ENCODE assay signal across 1 cellular context in the genomic region with DNA sequence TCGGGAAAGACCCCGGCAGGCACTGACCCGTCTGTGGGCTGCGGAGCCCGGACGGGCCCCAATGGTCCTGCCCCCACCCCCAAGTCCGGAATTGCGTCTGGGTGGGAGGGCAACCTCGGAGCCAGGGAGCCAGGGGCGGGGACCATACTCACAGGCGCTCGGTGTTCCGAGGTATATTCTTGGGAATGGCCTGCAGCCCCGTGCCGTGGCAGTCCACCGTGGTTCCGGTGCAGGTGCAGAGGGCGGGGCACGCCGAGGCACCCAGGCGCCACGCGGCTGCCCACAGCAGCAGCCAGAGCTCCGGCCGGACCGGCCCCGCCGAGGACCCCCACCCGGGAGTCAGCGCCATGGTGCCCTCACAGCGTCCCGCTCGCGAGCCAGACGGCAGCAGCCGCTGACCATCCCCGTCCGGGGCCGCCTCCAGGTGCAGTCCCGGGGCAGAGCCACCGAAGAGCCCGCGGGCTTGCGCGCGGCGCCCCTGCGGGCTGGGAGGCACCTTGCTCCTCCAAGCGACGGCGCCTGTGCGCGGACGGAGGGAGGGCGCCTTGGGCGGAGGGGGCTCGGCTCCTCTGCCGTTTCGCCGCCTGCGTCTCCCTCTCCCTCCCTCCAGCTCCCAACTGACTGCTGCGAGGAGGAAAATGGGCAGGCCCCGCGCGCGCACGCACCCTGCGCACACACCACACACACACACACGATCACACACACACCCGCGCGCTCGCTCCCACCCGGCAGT.
TF ChIP-seq lines count a peak whose summit lies in the region.

A gene (minus strand): TSS at position 634 of the 733 bp plus-strand sequence. CDS start 285 bp downstream, at position 349.

TF ChIP-seq in HepG2, 621 proteins besides CTCF, POLR2A, EP300 and RAD21:
- no peak for TF ChIP-seq KAT8 (CRISPR knock-in tag; IDR thresholded peaks at IDR 0.05)
- TF ChIP-seq, protein P1, sequence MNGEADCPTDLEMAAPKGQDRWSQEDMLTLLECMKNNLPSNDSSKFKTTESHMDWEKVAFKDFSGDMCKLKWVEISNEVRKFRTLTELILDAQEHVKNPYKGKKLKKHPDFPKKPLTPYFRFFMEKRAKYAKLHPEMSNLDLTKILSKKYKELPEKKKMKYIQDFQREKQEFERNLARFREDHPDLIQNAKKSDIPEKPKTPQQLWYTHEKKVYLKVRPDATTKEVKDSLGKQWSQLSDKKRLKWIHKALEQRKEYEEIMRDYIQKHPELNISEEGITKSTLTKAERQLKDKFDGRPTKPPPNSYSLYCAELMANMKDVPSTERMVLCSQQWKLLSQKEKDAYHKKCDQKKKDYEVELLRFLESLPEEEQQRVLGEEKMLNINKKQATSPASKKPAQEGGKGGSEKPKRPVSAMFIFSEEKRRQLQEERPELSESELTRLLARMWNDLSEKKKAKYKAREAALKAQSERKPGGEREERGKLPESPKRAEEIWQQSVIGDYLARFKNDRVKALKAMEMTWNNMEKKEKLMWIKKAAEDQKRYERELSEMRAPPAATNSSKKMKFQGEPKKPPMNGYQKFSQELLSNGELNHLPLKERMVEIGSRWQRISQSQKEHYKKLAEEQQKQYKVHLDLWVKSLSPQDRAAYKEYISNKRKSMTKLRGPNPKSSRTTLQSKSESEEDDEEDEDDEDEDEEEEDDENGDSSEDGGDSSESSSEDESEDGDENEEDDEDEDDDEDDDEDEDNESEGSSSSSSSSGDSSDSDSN (CRISPR knock-in tag; IDR thresholded peaks at IDR 0.05): peak; percentile 38; the same call in 1 of the 2 replicates
- no peak for TF ChIP-seq NBN (conservative IDR thresholded peaks at IDR 0.05)
- peak; percentile 73 for TF ChIP-seq ZNF777 (CRISPR knock-in tag; IDR thresholded peaks at IDR 0.05)
- no peak for TF ChIP-seq ZNF607 (CRISPR knock-in tag; IDR thresholded peaks at IDR 0.05; ENCODE audit: borderline replicate concordance)
- TF ChIP-seq RBM22 (optimal IDR thresholded peaks at IDR 0.05; ENCODE audit: low read length): no peak
- TF ChIP-seq, protein P2, sequence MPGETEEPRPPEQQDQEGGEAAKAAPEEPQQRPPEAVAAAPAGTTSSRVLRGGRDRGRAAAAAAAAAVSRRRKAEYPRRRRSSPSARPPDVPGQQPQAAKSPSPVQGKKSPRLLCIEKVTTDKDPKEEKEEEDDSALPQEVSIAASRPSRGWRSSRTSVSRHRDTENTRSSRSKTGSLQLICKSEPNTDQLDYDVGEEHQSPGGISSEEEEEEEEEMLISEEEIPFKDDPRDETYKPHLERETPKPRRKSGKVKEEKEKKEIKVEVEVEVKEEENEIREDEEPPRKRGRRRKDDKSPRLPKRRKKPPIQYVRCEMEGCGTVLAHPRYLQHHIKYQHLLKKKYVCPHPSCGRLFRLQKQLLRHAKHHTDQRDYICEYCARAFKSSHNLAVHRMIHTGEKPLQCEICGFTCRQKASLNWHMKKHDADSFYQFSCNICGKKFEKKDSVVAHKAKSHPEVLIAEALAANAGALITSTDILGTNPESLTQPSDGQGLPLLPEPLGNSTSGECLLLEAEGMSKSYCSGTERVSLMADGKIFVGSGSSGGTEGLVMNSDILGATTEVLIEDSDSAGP (CRISPR knock-in tag; IDR thresholded peaks at IDR 0.05; ENCODE audit: borderline replicate concordance): peak; percentile 54; the same call in 1 of the 2 replicates
- TF ChIP-seq, protein P3, sequence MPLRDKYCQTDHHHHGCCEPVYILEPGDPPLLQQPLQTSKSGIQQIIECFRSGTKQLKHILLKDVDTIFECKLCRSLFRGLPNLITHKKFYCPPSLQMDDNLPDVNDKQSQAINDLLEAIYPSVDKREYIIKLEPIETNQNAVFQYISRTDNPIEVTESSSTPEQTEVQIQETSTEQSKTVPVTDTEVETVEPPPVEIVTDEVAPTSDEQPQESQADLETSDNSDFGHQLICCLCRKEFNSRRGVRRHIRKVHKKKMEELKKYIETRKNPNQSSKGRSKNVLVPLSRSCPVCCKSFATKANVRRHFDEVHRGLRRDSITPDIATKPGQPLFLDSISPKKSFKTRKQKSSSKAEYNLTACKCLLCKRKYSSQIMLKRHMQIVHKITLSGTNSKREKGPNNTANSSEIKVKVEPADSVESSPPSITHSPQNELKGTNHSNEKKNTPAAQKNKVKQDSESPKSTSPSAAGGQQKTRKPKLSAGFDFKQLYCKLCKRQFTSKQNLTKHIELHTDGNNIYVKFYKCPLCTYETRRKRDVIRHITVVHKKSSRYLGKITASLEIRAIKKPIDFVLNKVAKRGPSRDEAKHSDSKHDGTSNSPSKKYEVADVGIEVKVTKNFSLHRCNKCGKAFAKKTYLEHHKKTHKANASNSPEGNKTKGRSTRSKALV (CRISPR knock-in tag; IDR thresholded peaks at IDR 0.05): peak; percentile 73
- TF ChIP-seq AKAP8 (CRISPR knock-in tag; IDR thresholded peaks at IDR 0.05): no peak
- TF ChIP-seq, protein P4, sequence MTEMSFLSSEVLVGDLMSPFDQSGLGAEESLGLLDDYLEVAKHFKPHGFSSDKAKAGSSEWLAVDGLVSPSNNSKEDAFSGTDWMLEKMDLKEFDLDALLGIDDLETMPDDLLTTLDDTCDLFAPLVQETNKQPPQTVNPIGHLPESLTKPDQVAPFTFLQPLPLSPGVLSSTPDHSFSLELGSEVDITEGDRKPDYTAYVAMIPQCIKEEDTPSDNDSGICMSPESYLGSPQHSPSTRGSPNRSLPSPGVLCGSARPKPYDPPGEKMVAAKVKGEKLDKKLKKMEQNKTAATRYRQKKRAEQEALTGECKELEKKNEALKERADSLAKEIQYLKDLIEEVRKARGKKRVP (CRISPR knock-in tag; IDR thresholded peaks at IDR 0.05): no peak
- TF ChIP-seq TBX2 (CRISPR knock-in tag; IDR thresholded peaks at IDR 0.05; ENCODE audit: borderline replicate concordance): no peak
- TF ChIP-seq, protein P5, sequence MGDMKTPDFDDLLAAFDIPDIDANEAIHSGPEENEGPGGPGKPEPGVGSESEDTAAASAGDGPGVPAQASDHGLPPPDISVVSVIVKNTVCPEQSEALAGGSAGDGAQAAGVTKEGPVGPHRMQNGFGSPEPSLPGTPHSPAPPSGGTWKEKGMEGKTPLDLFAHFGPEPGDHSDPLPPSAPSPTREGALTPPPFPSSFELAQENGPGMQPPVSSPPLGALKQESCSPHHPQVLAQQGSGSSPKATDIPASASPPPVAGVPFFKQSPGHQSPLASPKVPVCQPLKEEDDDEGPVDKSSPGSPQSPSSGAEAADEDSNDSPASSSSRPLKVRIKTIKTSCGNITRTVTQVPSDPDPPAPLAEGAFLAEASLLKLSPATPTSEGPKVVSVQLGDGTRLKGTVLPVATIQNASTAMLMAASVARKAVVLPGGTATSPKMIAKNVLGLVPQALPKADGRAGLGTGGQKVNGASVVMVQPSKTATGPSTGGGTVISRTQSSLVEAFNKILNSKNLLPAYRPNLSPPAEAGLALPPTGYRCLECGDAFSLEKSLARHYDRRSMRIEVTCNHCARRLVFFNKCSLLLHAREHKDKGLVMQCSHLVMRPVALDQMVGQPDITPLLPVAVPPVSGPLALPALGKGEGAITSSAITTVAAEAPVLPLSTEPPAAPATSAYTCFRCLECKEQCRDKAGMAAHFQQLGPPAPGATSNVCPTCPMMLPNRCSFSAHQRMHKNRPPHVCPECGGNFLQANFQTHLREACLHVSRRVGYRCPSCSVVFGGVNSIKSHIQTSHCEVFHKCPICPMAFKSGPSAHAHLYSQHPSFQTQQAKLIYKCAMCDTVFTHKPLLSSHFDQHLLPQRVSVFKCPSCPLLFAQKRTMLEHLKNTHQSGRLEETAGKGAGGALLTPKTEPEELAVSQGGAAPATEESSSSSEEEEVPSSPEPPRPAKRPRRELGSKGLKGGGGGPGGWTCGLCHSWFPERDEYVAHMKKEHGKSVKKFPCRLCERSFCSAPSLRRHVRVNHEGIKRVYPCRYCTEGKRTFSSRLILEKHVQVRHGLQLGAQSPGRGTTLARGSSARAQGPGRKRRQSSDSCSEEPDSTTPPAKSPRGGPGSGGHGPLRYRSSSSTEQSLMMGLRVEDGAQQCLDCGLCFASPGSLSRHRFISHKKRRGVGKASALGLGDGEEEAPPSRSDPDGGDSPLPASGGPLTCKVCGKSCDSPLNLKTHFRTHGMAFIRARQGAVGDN (CRISPR knock-in tag; IDR thresholded peaks at IDR 0.05): peak; percentile 57
- TF ChIP-seq RBM39 (IDR thresholded peaks at IDR 0.05; ENCODE audit: low read depth, low read length, poor library complexity, severe bottlenecking): no peak
- no peak for TF ChIP-seq KAT2B (IDR thresholded peaks at IDR 0.05; ENCODE audit: borderline replicate concordance, low read depth, low read length)
